19 cellular contexts compared by ENCODE assay signal in genomic region chr4:35052546-35052945, GRCh38.
DNase-seq lines count a peak whose midpoint lies in the region; ATAC-seq and TF ChIP-seq lines count a peak whose summit lies in the region.
"Had no signal": no experiment of that assay in that cellular context is flagged by ENCODE, and none has a peak within 500 bp of the region (broad histone marks: within the 10 kb centered on the region; RNA-seq: fewer than 3 reads in every experiment).

No MANE protein-coding gene starts in this region.

- no peaks in the 10 kb centered on the region for H3K4me1 ChIP-seq in mesendoderm (ENCODE audit: control insufficient read depth, low read depth, low read length)
- H3K4me1 ChIP-seq: A549 had no signal

- H3K27ac ChIP-seq in mesendoderm (ENCODE audit: low read depth, low read length) = no peak overlapping the region
- H3K27ac ChIP-seq: A549, GM23248 had no signal

- in situ Hi-C loops in ACHN (cut with HindIII; ENCODE audit: low pct_ligation_motif_present, low pct_unique_long_range_greater_than_20kb, low sequenced_read_pairs) = no loop called here

- H3K79me2 ChIP-seq in mesendoderm (ENCODE audit: control insufficient read depth, insufficient read depth, low read length) = no peaks in the 10 kb centered on the region

- POLR2A ChIA-PET in activated CD4-positive, alpha-beta T cell treated with anti-CD3 and anti-CD28 coated beads, Interleukin-2, amount 10 ng/mL, durations not matched to agents 7 days and 5 days (lab: Charles Lee) = no interaction called here
- POLR2A ChIA-PET in activated CD8-positive, alpha-beta T cell treated with anti-CD3 and anti-CD28 coated beads for 36 hours (lab: Charles Lee) = interaction anchor here (0.6 kb wide), 1 partner anchor 1950 kb away, joined by 3 read pairs; no protein-coding TSS in a partner anchor

- no peak overlapping the region for H3K23ac ChIP-seq in mesendoderm (ENCODE audit: low read length)

- no peaks in the 10 kb centered on the region for H3K36me3 ChIP-seq in mesendoderm (ENCODE audit: control insufficient read depth, insufficient read depth, low read length)

- no peaks in the 10 kb centered on the region for H3K27me3 Mint-ChIP-seq in activated CD4-positive, alpha-beta T cell treated with anti-CD3 and anti-CD28 coated beads, Interleukin-2, amount 10 ng/mL, durations not matched to agents 7 days and 5 days
- no peaks in the 10 kb centered on the region for H3K27me3 Mint-ChIP-seq in activated CD8-positive, alpha-beta T cell treated with anti-CD3 and anti-CD28 coated beads for 36 hours
- H3K27me3 Mint-ChIP-seq: CD4-positive, alpha-beta memory T cell had no signal

- no peak overlapping the region for H4K8ac ChIP-seq in mesendoderm (ENCODE audit: low read depth, low read length)

- H3K36me3 Mint-ChIP-seq in activated CD4-positive, alpha-beta T cell treated with anti-CD3 and anti-CD28 coated beads, Interleukin-2, amount 10 ng/mL, durations not matched to agents 7 days and 5 days (ENCODE audit: low read depth) = no peaks in the 10 kb centered on the region
- no peaks in the 10 kb centered on the region for H3K36me3 Mint-ChIP-seq in activated CD8-positive, alpha-beta T cell treated with anti-CD3 and anti-CD28 coated beads for 36 hours (ENCODE audit: low read depth)
- H3K36me3 Mint-ChIP-seq: CD4-positive, alpha-beta memory T cell had no signal

- no peaks in the 10 kb centered on the region for H3K27me3 ChIP-seq in mesendoderm (ENCODE audit: insufficient read depth, low read length, poor library complexity)

- intact Hi-C loops in activated CD8-positive, alpha-beta T cell treated with anti-CD3 and anti-CD28 coated beads for 36 hours (cut with micrococcal nuclease) = no loop called here

- H3K27ac Mint-ChIP-seq in activated CD4-positive, alpha-beta T cell treated with anti-CD3 and anti-CD28 coated beads, Interleukin-2, amount 10 ng/mL, durations not matched to agents 7 days and 5 days = no peak overlapping the region
- no peak overlapping the region for H3K27ac Mint-ChIP-seq in activated CD8-positive, alpha-beta T cell treated with anti-CD3 and anti-CD28 coated beads for 36 hours
- H3K27ac Mint-ChIP-seq: CD4-positive, alpha-beta memory T cell had no signal

- CTCF ChIA-PET in activated CD4-positive, alpha-beta T cell treated with anti-CD3 and anti-CD28 coated beads, Interleukin-2, amount 10 ng/mL, durations not matched to agents 7 days and 5 days (lab: Charles Lee) = no interaction called here
- CTCF ChIA-PET in activated CD8-positive, alpha-beta T cell treated with anti-CD3 and anti-CD28 coated beads for 36 hours (lab: Charles Lee) = no interaction called here

- H2BK5ac ChIP-seq in mesendoderm (ENCODE audit: low read length) = no peak overlapping the region

- H3K4me1 Mint-ChIP-seq in activated CD4-positive, alpha-beta T cell treated with anti-CD3 and anti-CD28 coated beads, Interleukin-2, amount 10 ng/mL, durations not matched to agents 7 days and 5 days = no peaks in the 10 kb centered on the region
- H3K4me1 Mint-ChIP-seq in activated CD8-positive, alpha-beta T cell treated with anti-CD3 and anti-CD28 coated beads for 36 hours (ENCODE audit: low read depth) = no peaks in the 10 kb centered on the region
- H3K4me1 Mint-ChIP-seq: CD4-positive, alpha-beta memory T cell had no signal

- H3K18ac ChIP-seq in mesendoderm (ENCODE audit: low read length) = no peak overlapping the region

- DNase-seq in ACHN (peak; percentile 35), HK-2 (ENCODE audit: unreplicated experiment) (peak; percentile 14), glomerular visceral epithelial cell (ENCODE audit: extremely low spot score) (peak; percentile 13), kidney glomerular epithelial cell (lab: John Stamatoyannopoulos, UW) (peak; percentile 4), mesendoderm (no peak), foreskin melanocyte (no peak)
- DNase-seq in activated CD4-positive, alpha-beta T cell treated with anti-CD3 and anti-CD28 coated beads, Interleukin-2, amount 10 ng/mL, durations not matched to agents 7 days and 5 days = no peak
- no peak for DNase-seq in activated CD8-positive, alpha-beta T cell treated with anti-CD3 and anti-CD28 coated beads for 36 hours
- DNase-seq: 8988T; C1 segment of cervical spinal cord; CD4-positive, alpha-beta memory T cell; COR-L47; DMS153; DMS79 treated with DMSO at 0.1 percent for 48 hours; GF-D8; GM23248; H7; HCEC 1CT had no signal

- WGBS in mesendoderm (ENCODE audit: extremely low coverage, insufficient coverage, low lambda C conversion rate) = no CpG with 5 or more reads among the region's 9 CpGs

- H2BK120ac ChIP-seq in mesendoderm (ENCODE audit: low read depth, low read length) = no peak overlapping the region

- no peak for ATAC-seq in activated CD8-positive, alpha-beta T cell treated with anti-CD3 and anti-CD28 coated beads for 36 hours
- ATAC-seq: A549 had no signal

- no peak for TF ChIP-seq CTCF in activated CD8-positive, alpha-beta T cell treated with anti-CD3 and anti-CD28 coated beads for 36 hours (IDR thresholded peaks at IDR 0.05)

- no peak overlapping the region for H3K56ac ChIP-seq in mesendoderm (ENCODE audit: low read length)

- H3K4me2 ChIP-seq in mesendoderm (ENCODE audit: low read length) = no peak overlapping the region
- H3K4me2 ChIP-seq: A549 had no signal

- no peak overlapping the region for H3K4me3 Mint-ChIP-seq in activated CD4-positive, alpha-beta T cell treated with anti-CD3 and anti-CD28 coated beads, Interleukin-2, amount 10 ng/mL, durations not matched to agents 7 days and 5 days
- no peak overlapping the region for H3K4me3 Mint-ChIP-seq in activated CD8-positive, alpha-beta T cell treated with anti-CD3 and anti-CD28 coated beads for 36 hours
- H3K4me3 Mint-ChIP-seq: CD4-positive, alpha-beta memory T cell had no signal

- H3K4me3 ChIP-seq in mesendoderm (ENCODE audit: low read length) = no peak overlapping the region
- H3K4me3 ChIP-seq: A549, GM23248 had no signal

- H3K9ac ChIP-seq in mesendoderm (ENCODE audit: low read length) = no peak overlapping the region
- H3K9ac ChIP-seq: GM23248 had no signal

- H3K4ac ChIP-seq in mesendoderm (ENCODE audit: low read depth, low read length) = no peak overlapping the region

- H2AK5ac ChIP-seq in mesendoderm (ENCODE audit: low read length) = no peak overlapping the region

- no peak overlapping the region for H4K5ac ChIP-seq in mesendoderm (ENCODE audit: low read length)

- H3K9me3 Mint-ChIP-seq in activated CD4-positive, alpha-beta T cell treated with anti-CD3 and anti-CD28 coated beads, Interleukin-2, amount 10 ng/mL, durations not matched to agents 7 days and 5 days = peaks cover 3% of the 10 kb centered on the region
- H3K9me3 Mint-ChIP-seq in activated CD8-positive, alpha-beta T cell treated with anti-CD3 and anti-CD28 coated beads for 36 hours = peaks cover 3% of the 10 kb centered on the region

- H3K79me1 ChIP-seq in mesendoderm (ENCODE audit: low read length) = no peaks in the 10 kb centered on the region

- no peak overlapping the region for H2BK15ac ChIP-seq in mesendoderm (replicated peaks; ENCODE audit: low read depth)

Comparison
In these comparisons a context has a peak if more than half of its experiments do, and no peak if none do; other contexts are left out.
1. DNase-seq: peak in ACHN (single experiment), HK-2 (single experiment), glomerular visceral epithelial cell (single experiment) and kidney glomerular epithelial cell (single experiment); none in mesendoderm (single experiment), activated CD4-positive, alpha-beta T cell treated with anti-CD3 and anti-CD28 coated beads, Interleukin-2, amount 10 ng/mL, durations not matched to agents 7 days and 5 days (single experiment), activated CD8-positive, alpha-beta T cell treated with anti-CD3 and anti-CD28 coated beads for 36 hours (single experiment) and foreskin melanocyte (single experiment).